2 cellular contexts compared by ENCODE assay signal in genomic region chr9:83113445-83113844, GRCh38. TPM values are rescaled to one million over a fixed set of nuclear protein-coding genes. Genes with fewer than 3 reads are reported as not detected.
"Had no signal": no experiment of that assay in that cellular context is flagged by ENCODE, and none has a peak within 500 bp of the region (broad histone marks: within the 10 kb centered on the region; RNA-seq: fewer than 3 reads in every experiment).

No MANE protein-coding gene starts in this region.

RNA-seq across cellular contexts. Expression of gene RASEF, which starts 50.5 kb away (rescaled TPM):
- polyA plus RNA-seq: HepG2, IgD-negative memory B cell had no signal
